Comparison of ENCODE assay signal across 10 cellular contexts in the genomic region with DNA sequence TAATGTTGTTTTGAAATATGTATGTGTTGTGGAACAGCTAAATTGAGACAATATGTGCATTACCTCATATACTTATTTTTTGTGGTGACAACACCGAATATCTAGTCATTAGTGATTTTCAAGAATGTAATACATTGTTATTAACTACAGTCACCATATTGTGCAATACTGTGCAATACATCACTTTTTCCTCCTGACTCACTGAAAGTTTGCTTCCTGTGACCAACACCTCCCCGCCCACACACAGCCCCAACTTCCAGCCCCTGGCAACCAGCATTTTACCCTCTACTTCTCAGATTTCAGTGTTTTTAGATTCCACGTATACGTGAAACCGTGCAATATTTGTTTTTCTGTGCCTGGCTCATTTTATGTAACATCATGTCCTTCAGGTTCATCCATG.
DNase-seq lines count a peak whose midpoint lies in the region; ATAC-seq, FAIRE-seq and TF ChIP-seq lines count a peak whose summit lies in the region.
"Had no signal": no experiment of that assay in that cellular context is flagged by ENCODE, and none has a peak within 500 bp of the region (broad histone marks: within the 10 kb centered on the region; RNA-seq: fewer than 3 reads in every experiment).

No MANE protein-coding gene starts in this region.

- no peak for TF ChIP-seq POLR2A in A549 (IDR thresholded peaks at IDR 0.05; ENCODE audit: low read length)

- no peak overlapping the region for H3K4me3 ChIP-seq in A549
- no peak overlapping the region for H3K4me3 ChIP-seq in adipocyte (ENCODE audit: low read length)
- H3K4me3 ChIP-seq in lung = no peak overlapping the region
- H3K4me3 ChIP-seq: gastrocnemius medialis had no signal

- H3K27me3 ChIP-seq in adipocyte (replicated peaks; ENCODE audit: control insufficient read depth, insufficient read depth, low read length) = no peaks in the 10 kb centered on the region
- no peaks in the 10 kb centered on the region for H3K27me3 ChIP-seq in lung (ENCODE audit: control insufficient read depth, insufficient read depth)
- H3K27me3 ChIP-seq: gastrocnemius medialis had no signal

- H3K9ac ChIP-seq in adipocyte (ENCODE audit: low read length) = no peak overlapping the region

- TF ChIP-seq CTCF in A549 (IDR thresholded peaks at IDR 0.05) = no peak
- no peak for TF ChIP-seq CTCF in lung (IDR thresholded peaks at IDR 0.05; ENCODE audit: control extremely low read depth, extremely low read depth)

- 27% methylated on average over 5 of the region's 5 CpGs for WGBS in A549 (ENCODE audit: missing lambda C conversion rate)
- WGBS in lung, 2 donors = 53 to 71% methylated on average over 5 of the region's 5 CpGs

- CTCF ChIA-PET in A549 (lab: Yijun Ruan, JAX) = no interaction called here

- FAIRE-seq in A549 (lab: Jason Lieb, UNC) = no peak

- TF ChIP-seq EP300 in A549 (IDR thresholded peaks at IDR 0.05) = peak; percentile 23; a peak in 2 of 5 replicates

- DNase-seq in A549 (ENCODE audit: low read depth in 1 of 2, low spot score in 1 of 2) = peak; percentile 33 to 58
- DNase-seq in GM04504 (ENCODE audit: low read depth) = peak; percentile 60
- DNase-seq in adipocyte (ENCODE audit: low read depth) = peak; percentile 78
- DNase-seq in lung (ENCODE audit: low spot score) = peak; percentile 30
- no peak for DNase-seq in GM19240 (ENCODE audit: insufficient read length, low spot score)
- DNase-seq in DMS79 (lab: John Stamatoyannopoulos, UW) = no peak
- DNase-seq in C1 segment of cervical spinal cord (lab: John Stamatoyannopoulos, UW) = no peak
- DNase-seq: gastrocnemius medialis, NCI-H1930 had no signal

- H3K4me1 ChIP-seq in A549 (peaks cover 12% of the 10 kb centered on the region; the same call in 2 of the 3 replicates), adipocyte (ENCODE audit: control insufficient read depth, insufficient read depth, low read length) (peaks cover 3% of the 10 kb centered on the region), lung (ENCODE audit: control insufficient read depth in 2 of 2, insufficient read depth in 2 of 2, low read length in 2 of 2) (peaks cover 0 to 3% of the 10 kb centered on the region in 2 donors)
- H3K4me1 ChIP-seq: gastrocnemius medialis had no signal

- TF ChIP-seq RAD21 in A549 (conservative IDR thresholded peaks at IDR 0.05 in 1 of 2, IDR thresholded peaks at IDR 0.05 in 1 of 2) = no peak

- H3K9me3 ChIP-seq in A549 (no peaks in the 10 kb centered on the region), adipocyte (ENCODE audit: control insufficient read depth, low read length) (no peaks in the 10 kb centered on the region), lung (ENCODE audit: control insufficient read depth in 2 of 2, insufficient read depth in 1 of 2, low read length in 1 of 2) (no peaks in the 10 kb centered on the region)
- H3K9me3 ChIP-seq: gastrocnemius medialis had no signal

- H3K36me3 ChIP-seq in adipocyte (ENCODE audit: control insufficient read depth, insufficient read depth, low read length, severe bottlenecking) (no peaks in the 10 kb centered on the region), lung (ENCODE audit: control insufficient read depth in 2 of 2, insufficient read depth in 2 of 2, low read length in 2 of 2) (no peaks in the 10 kb centered on the region)
- H3K36me3 ChIP-seq: gastrocnemius medialis had no signal

- H3K4me2 ChIP-seq in A549 = peak overlapping the region; percentile 37

- POLR2A ChIA-PET in A549 (lab: Yijun Ruan, JAX) = no interaction called here

- ATAC-seq in A549 (peak; percentile 65 to 84), lung (ENCODE audit: insufficient read depth, low FRiP score) (no peak), GM21737 (IDR thresholded peaks at IDR 0.05; ENCODE audit: unreplicated experiment) (no peak)

- H3K27ac ChIP-seq in A549 (peak overlapping the region; percentile 54 to 69; a peak in 5 of 6 replicates), lung (ENCODE audit: low read depth in 1 of 2, low read length in 1 of 2) (no peak overlapping the region)
- H3K27ac ChIP-seq: gastrocnemius medialis had no signal

TF ChIP-seq in A549, 52 proteins besides CTCF, POLR2A, EP300 and RAD21:
- TF ChIP-seq BHLHE40 (IDR thresholded peaks at IDR 0.05; ENCODE audit: low read depth, low read length) (no peak), ZFP36 (IDR thresholded peaks at IDR 0.05; ENCODE audit: borderline replicate concordance, partially characterized antibody) (no peak), HOXA7 (CRISPR knock-in tag; IDR thresholded peaks at IDR 0.05) (no peak), NR3C1 (IDR thresholded peaks at IDR 0.05) (no peak), CBX8 (IDR thresholded peaks at IDR 0.05) (no peak), EHF (CRISPR knock-in tag; IDR thresholded peaks at IDR 0.05) (no peak), SMC3 (IDR thresholded peaks at IDR 0.05) (no peak), FOSL2 (IDR thresholded peaks at IDR 0.05) (peak; percentile 33; the same call in 1 of the 2 replicates), FOSL2 (CRISPR knock-in tag; IDR thresholded peaks at IDR 0.05) (peak; percentile 76), HOXB5 (CRISPR knock-in tag; IDR thresholded peaks at IDR 0.05) (no peak), HES2 (IDR thresholded peaks at IDR 0.05) (peak; percentile 63; the same call in 1 of the 2 replicates), TP53 (CRISPR knock-in tag; IDR thresholded peaks at IDR 0.05) (no peak), CHD2 (IDR thresholded peaks at IDR 0.05; ENCODE audit: low read length, partially characterized antibody) (no peak), CEBPB (IDR thresholded peaks at IDR 0.05) (peak; percentile 92), KDM1A (IDR thresholded peaks at IDR 0.05; ENCODE audit: low read depth) (no peak), PHF8 (IDR thresholded peaks at IDR 0.05; ENCODE audit: borderline replicate concordance, low read depth) (no peak), POLR2AphosphoS2 (conservative IDR thresholded peaks at IDR 0.05; ENCODE audit: low read length) (no peak), JUNB (IDR thresholded peaks at IDR 0.05) (peak; percentile 49), RFX5 (IDR thresholded peaks at IDR 0.05) (no peak), ESRRA (IDR thresholded peaks at IDR 0.05; ENCODE audit: borderline replicate concordance, low read length) (no peak), CBX2 (IDR thresholded peaks at IDR 0.05; ENCODE audit: borderline replicate concordance, low read depth) (no peak)
- TF ChIP-seq, protein P1, sequence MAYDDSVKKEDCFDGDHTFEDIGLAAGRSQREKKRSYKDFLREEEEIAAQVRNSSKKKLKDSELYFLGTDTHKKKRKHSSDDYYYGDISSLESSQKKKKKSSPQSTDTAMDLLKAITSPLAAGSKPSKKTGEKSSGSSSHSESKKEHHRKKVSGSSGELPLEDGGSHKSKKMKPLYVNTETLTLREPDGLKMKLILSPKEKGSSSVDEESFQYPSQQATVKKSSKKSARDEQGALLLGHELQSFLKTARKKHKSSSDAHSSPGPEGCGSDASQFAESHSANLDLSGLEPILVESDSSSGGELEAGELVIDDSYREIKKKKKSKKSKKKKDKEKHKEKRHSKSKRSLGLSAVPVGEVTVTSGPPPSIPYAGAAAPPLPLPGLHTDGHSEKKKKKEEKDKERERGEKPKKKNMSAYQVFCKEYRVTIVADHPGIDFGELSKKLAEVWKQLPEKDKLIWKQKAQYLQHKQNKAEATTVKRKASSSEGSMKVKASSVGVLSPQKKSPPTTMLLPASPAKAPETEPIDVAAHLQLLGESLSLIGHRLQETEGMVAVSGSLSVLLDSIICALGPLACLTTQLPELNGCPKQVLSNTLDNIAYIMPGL (CRISPR knock-in tag; IDR thresholded peaks at IDR 0.05; ENCODE audit: borderline replicate concordance) = no peak
- TF ChIP-seq, protein P2, sequence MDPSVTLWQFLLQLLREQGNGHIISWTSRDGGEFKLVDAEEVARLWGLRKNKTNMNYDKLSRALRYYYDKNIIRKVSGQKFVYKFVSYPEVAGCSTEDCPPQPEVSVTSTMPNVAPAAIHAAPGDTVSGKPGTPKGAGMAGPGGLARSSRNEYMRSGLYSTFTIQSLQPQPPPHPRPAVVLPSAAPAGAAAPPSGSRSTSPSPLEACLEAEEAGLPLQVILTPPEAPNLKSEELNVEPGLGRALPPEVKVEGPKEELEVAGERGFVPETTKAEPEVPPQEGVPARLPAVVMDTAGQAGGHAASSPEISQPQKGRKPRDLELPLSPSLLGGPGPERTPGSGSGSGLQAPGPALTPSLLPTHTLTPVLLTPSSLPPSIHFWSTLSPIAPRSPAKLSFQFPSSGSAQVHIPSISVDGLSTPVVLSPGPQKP (IDR thresholded peaks at IDR 0.05; ENCODE audit: low read depth, low read length) = no peak
- TF ChIP-seq, protein P3, sequence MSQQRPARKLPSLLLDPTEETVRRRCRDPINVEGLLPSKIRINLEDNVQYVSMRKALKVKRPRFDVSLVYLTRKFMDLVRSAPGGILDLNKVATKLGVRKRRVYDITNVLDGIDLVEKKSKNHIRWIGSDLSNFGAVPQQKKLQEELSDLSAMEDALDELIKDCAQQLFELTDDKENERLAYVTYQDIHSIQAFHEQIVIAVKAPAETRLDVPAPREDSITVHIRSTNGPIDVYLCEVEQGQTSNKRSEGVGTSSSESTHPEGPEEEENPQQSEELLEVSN (IDR thresholded peaks at IDR 0.05; ENCODE audit: borderline replicate concordance, low read depth) = no peak

Comparison
In these comparisons a context has a peak if more than half of its experiments do, and no peak if none do; other contexts are left out.
1. ATAC-seq: peak in A549 (2 of 2); none in lung (single experiment) and GM21737 (single experiment).
2. DNase-seq: peak in A549 (2 of 2), GM04504 (single experiment), adipocyte (single experiment) and lung (single experiment); none in GM19240 (single experiment), DMS79 (single experiment) and C1 segment of cervical spinal cord (0 of 14).
3. H3K27ac ChIP-seq: peak in A549 (2 of 2); none in lung (0 of 2).